ENCODE assay signal across 2 cellular contexts in the genomic region with DNA sequence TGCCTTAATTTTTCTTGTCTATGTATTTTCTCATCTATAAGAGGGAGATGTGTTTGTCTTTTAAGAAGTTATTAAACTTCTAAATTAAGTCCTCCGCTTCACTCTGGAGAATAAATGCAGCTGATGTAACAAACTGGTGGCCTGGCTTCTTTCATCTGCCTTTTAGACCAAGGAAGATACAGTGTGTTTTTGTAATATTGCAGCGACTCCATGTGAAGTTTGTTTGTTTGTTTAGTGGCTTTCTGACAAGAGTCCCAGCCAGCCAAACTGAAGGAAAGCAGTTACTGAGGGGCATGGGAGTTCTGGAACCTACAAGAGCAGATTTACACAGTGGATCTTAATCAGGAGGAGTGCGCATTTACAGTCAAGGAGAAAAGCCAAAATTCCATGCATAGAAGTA.
TF ChIP-seq lines count a peak whose summit lies in the region.

No MANE protein-coding gene starts in this region.

TF ChIP-seq in liver, 16 proteins besides CTCF, POLR2A, EP300 and RAD21 (continued from another document):
- no peak for TF ChIP-seq HNF4A (conservative IDR thresholded peaks at IDR 0.05)
- TF ChIP-seq YY1 (IDR thresholded peaks at IDR 0.05): no peak
- no peak for TF ChIP-seq TAF1 (conservative IDR thresholded peaks at IDR 0.05)
- no peak for TF ChIP-seq EGR1 (IDR thresholded peaks at IDR 0.05; ENCODE audit: low read depth in 2 of 2)
- TF ChIP-seq SP1 (IDR thresholded peaks at IDR 0.05): no peak
- no peak for TF ChIP-seq GABPA (IDR thresholded peaks at IDR 0.05 in 1 of 2, conservative IDR thresholded peaks at IDR 0.05 in 1 of 2)
- no peak for TF ChIP-seq FOXA1 (IDR thresholded peaks at IDR 0.05)
- TF ChIP-seq RXRA (IDR thresholded peaks at IDR 0.05): no peak

TF ChIP-seq in HepG2, 621 proteins besides CTCF, POLR2A, EP300 and RAD21 (continued from another document):
- TF ChIP-seq ZNF503 (CRISPR knock-in tag; IDR thresholded peaks at IDR 0.05) (no peak), MEIS1 (CRISPR knock-in tag; IDR thresholded peaks at IDR 0.05; ENCODE audit: borderline replicate concordance) (no peak), NCOA5 (CRISPR knock-in tag; IDR thresholded peaks at IDR 0.05) (no peak), DPF2 (CRISPR knock-in tag; IDR thresholded peaks at IDR 0.05; ENCODE audit: borderline replicate concordance, low read depth) (no peak), BCLAF1 (IDR thresholded peaks at IDR 0.05) (no peak), ZNF446 (CRISPR knock-in tag; IDR thresholded peaks at IDR 0.05) (no peak)
- TF ChIP-seq, protein P1, sequence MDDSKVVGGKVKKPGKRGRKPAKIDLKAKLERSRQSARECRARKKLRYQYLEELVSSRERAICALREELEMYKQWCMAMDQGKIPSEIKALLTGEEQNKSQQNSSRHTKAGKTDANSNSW (CRISPR knock-in tag; IDR thresholded peaks at IDR 0.05; ENCODE audit: borderline replicate concordance): no peak
TF ChIP-seq in HepG2: peak in this region for 0.
